ENCODE assay signal across 8 cellular contexts in genomic region chr17:81419333-81419885, GRCh38. TPM values are rescaled to one million over a fixed set of nuclear protein-coding genes. Genes with fewer than 3 reads are reported as not detected.
DNase-seq lines count a peak whose midpoint lies in the region; ATAC-seq and TF ChIP-seq lines count a peak whose summit lies in the region.

No MANE protein-coding gene starts in this region.

- DNase-seq in HEK293T (ENCODE audit: extremely low spot score) (peak; percentile 76), RPMI7951 (ENCODE audit: low read depth) (peak; percentile 68), fibroblast of pulmonary artery (ENCODE audit: low read depth) (peak; percentile 97), osteoblast (ENCODE audit: insufficient read length, low spot score, missing footprints) (peak; percentile 96)
- no peak for DNase-seq in activated naive CD8-positive, alpha-beta T cell treated with anti-CD3 and anti-CD28 coated beads for 36 hours

- H3K27ac Mint-ChIP-seq in activated naive CD8-positive, alpha-beta T cell treated with anti-CD3 and anti-CD28 coated beads for 36 hours: no peak overlapping the region

- H4K20me1 ChIP-seq in osteoblast (ENCODE audit: insufficient read depth, low read length): no peaks in the 10 kb centered on the region

- H3K4me3 ChIP-seq in fibroblast of pulmonary artery (replicated peaks; ENCODE audit: low read depth, low read length) (peak overlapping the region; percentile 24), osteoblast (ENCODE audit: insufficient read depth, low read length) (peak overlapping the region; percentile 53)

- ATAC-seq in HG03378 (IDR thresholded peaks at IDR 0.05; ENCODE audit: unreplicated experiment) (no peak), GM18909 (IDR thresholded peaks at IDR 0.05; ENCODE audit: poor library complexity, unreplicated experiment) (no peak), HG03095 (IDR thresholded peaks at IDR 0.05; ENCODE audit: unreplicated experiment) (no peak)

- H3K4me3 Mint-ChIP-seq in activated naive CD8-positive, alpha-beta T cell treated with anti-CD3 and anti-CD28 coated beads for 36 hours: no peak overlapping the region

- H3K9me3 Mint-ChIP-seq in activated naive CD8-positive, alpha-beta T cell treated with anti-CD3 and anti-CD28 coated beads for 36 hours: no peaks in the 10 kb centered on the region

- peak overlapping the region; percentile 65 for H3K27ac ChIP-seq in osteoblast (ENCODE audit: low read depth, low read length)

- H3K79me2 ChIP-seq in osteoblast (ENCODE audit: insufficient read depth, low read length): peaks cover 9% of the 10 kb centered on the region

- H3K4me1 Mint-ChIP-seq in activated naive CD8-positive, alpha-beta T cell treated with anti-CD3 and anti-CD28 coated beads for 36 hours: no peaks in the 10 kb centered on the region

- no peaks in the 10 kb centered on the region for H3K36me3 ChIP-seq in osteoblast (ENCODE audit: insufficient read depth, low read length)

- CTCF ChIA-PET in HEK293T (lab: Yijun Ruan, JAX): no interaction called here

- peaks cover 58% of the 10 kb centered on the region for H3K4me1 ChIP-seq in osteoblast (ENCODE audit: insufficient read depth, low read length)

- H3K27me3 Mint-ChIP-seq in activated naive CD8-positive, alpha-beta T cell treated with anti-CD3 and anti-CD28 coated beads for 36 hours: no peaks in the 10 kb centered on the region

- no peaks in the 10 kb centered on the region for H3K9me3 ChIP-seq in osteoblast (ENCODE audit: low read depth, low read length)

- POLR2A ChIA-PET in HEK293T (lab: Yijun Ruan, JAX): interaction anchor here (0.7 to 1.9 kb wide), 4 partner anchors 14 to 93 kb away, joined by 3 to 6 read pairs (median 4); partner anchors contain the start of genes ACTG1 and BAHCC1

- no peaks in the 10 kb centered on the region for H3K27me3 ChIP-seq in osteoblast (ENCODE audit: insufficient read depth, low read length)

- peak overlapping the region; percentile 68 for H3K4me2 ChIP-seq in osteoblast (ENCODE audit: insufficient read depth, low read length)

- peak overlapping the region; percentile 47 for H2AFZ ChIP-seq in osteoblast (ENCODE audit: low read length)

- H3K36me3 Mint-ChIP-seq in activated naive CD8-positive, alpha-beta T cell treated with anti-CD3 and anti-CD28 coated beads for 36 hours: no peaks in the 10 kb centered on the region

- no peak for TF ChIP-seq CTCF in fibroblast of pulmonary artery (IDR thresholded peaks at IDR 0.05; ENCODE audit: low read length, missing control alignments)
- no peak for TF ChIP-seq CTCF in osteoblast (IDR thresholded peaks at IDR 0.05; ENCODE audit: extremely low read depth, low read depth, low read length)

TF ChIP-seq in HEK293T, 16 proteins besides CTCF, POLR2A, EP300 and RAD21:
- TF ChIP-seq ELF4 (IDR thresholded peaks at IDR 0.05): no peak
TF ChIP-seq in HEK293T: peak in this region for 0.

RNA-seq across cellular contexts. Expression of gene BAHCC1, which starts 24.2 kb away (rescaled TPM):
- total RNA-seq in RPMI7951 (2014; rRNA removed; shearing (Covaris generic)): under 0.01 and 0.36 TPM in 2 replicates
- total RNA-seq in osteoblast: 11.2 and 11.5 TPM in 2 replicates
- total RNA-seq in activated naive CD8-positive, alpha-beta T cell treated with anti-CD3 and anti-CD28 coated beads for 36 hours: under 1 TPM; 0.08 to 0.25 TPM
